In genomic region chr12:49842519-49843352, GRCh38 we compare ENCODE assay signal across 1 cellular context.
TF ChIP-seq lines count a peak whose summit lies in the region.

BCDIN3D (minus strand) TSS chr12:49843106; CDS start chr12:49843087, 19 bp downstream.

TF ChIP-seq in GM23338, 12 proteins besides CTCF, POLR2A, EP300 and RAD21 (continued from another document):
- no peak for TF ChIP-seq ZNF462 (CRISPR knock-in tag; IDR thresholded peaks at IDR 0.05)
